21 cellular contexts compared by ENCODE assay signal in genomic region chr1:163824490-163824889, GRCh38.
DNase-seq lines count a peak whose midpoint lies in the region; ATAC-seq and TF ChIP-seq lines count a peak whose summit lies in the region.
"Had no signal": no experiment of that assay in that cellular context is flagged by ENCODE, and none has a peak within 500 bp of the region (broad histone marks: within the 10 kb centered on the region; RNA-seq: fewer than 3 reads in every experiment).

No MANE protein-coding gene starts in this region.

- no peak for TF ChIP-seq EP300 in ovary (IDR thresholded peaks at IDR 0.05)

- no peak for TF ChIP-seq CTCF in MCF 10A (IDR thresholded peaks at IDR 0.05; ENCODE audit: unreplicated experiment)
- TF ChIP-seq CTCF in breast epithelium (IDR thresholded peaks at IDR 0.05), result no peak
- no peak for TF ChIP-seq CTCF in mammary epithelial cell (conservative IDR thresholded peaks at IDR 0.05 in 1 of 2, IDR thresholded peaks at IDR 0.05 in 1 of 2; ENCODE audit: extremely low read depth in 1 of 2, insufficient read depth in 1 of 2, low read depth in 1 of 2, low read length in 2 of 2)
- no peak for TF ChIP-seq CTCF in type B pancreatic cell (conservative IDR thresholded peaks at IDR 0.05)
- no peak for TF ChIP-seq CTCF in ovary (IDR thresholded peaks at IDR 0.05)

- H3K9me3 Mint-ChIP-seq in MCF 10A (ENCODE audit: unreplicated experiment) (no peaks in the 10 kb centered on the region), type B pancreatic cell (peaks cover 5% of the 10 kb centered on the region)
- peaks cover 15% of the 10 kb centered on the region for H3K9me3 Mint-ChIP-seq in natural killer cell treated with Interleukin-12 subunit alpha and Interleukin-12 subunit beta and Interleukin-15 and Interleukin-18, amount 100 ng/mL, for 72 hours

- intact Hi-C loops in MCF 10A (cut with micrococcal nuclease) (loop anchor here (10.0 kb wide), 1 partner anchor 260 kb away; no protein-coding TSS in a partner anchor), breast epithelium (cut with DNase I; ENCODE audit: low total_unique reads) (no loop called here), mammary epithelial cell (cut with micrococcal nuclease) (loop anchor here (10.0 kb wide), 1 partner anchor 1250 kb away; no protein-coding TSS in a partner anchor), ovary (cut with DNase I) (no loop called here)

- H3K27me3 Mint-ChIP-seq in MCF 10A (ENCODE audit: insufficient read depth, unreplicated experiment), result no peaks in the 10 kb centered on the region
- H3K27me3 Mint-ChIP-seq in type B pancreatic cell, result peaks cover under 1% of the 10 kb centered on the region
- H3K27me3 Mint-ChIP-seq in natural killer cell treated with Interleukin-12 subunit alpha and Interleukin-12 subunit beta and Interleukin-15 and Interleukin-18, amount 100 ng/mL, for 72 hours, result no peaks in the 10 kb centered on the region
- H3K27me3 Mint-ChIP-seq: CD8-positive, alpha-beta memory T cell had no signal

- TF ChIP-seq POLR2A in breast epithelium (IDR thresholded peaks at IDR 0.05) (no peak), ovary (IDR thresholded peaks at IDR 0.05) (no peak)

- H3K79me2 ChIP-seq in mammary epithelial cell (ENCODE audit: insufficient read depth, low read length), result no peaks in the 10 kb centered on the region

- ATAC-seq in natural killer cell treated with Interleukin-12 subunit alpha and Interleukin-12 subunit beta and Interleukin-15 and Interleukin-18, amount 100 ng/mL, for 72 hours, result no peak
- ATAC-seq: Panc1 had no signal

- H3K4me3 ChIP-seq in breast epithelium, result no peak overlapping the region
- no peak overlapping the region for H3K4me3 ChIP-seq in mammary epithelial cell (replicated peaks in 1 of 3; ENCODE audit: insufficient read depth in 1 of 3, low read depth in 2 of 3, low read length in 3 of 3)
- H3K4me3 ChIP-seq in ovary, result no peak overlapping the region

- BruUV-seq in MCF 10A (replicated peaks; lab: Mats Ljungman, UMichigan) (no TSS peak), mammary epithelial cell (replicated peaks; lab: Mats Ljungman, UMichigan) (no TSS peak)

- no peak overlapping the region for H3K27ac ChIP-seq in breast epithelium
- H3K27ac ChIP-seq in mammary epithelial cell (ENCODE audit: insufficient read depth, low read depth, low read length), result peak overlapping the region; percentile 21
- H3K27ac ChIP-seq in ovary, result no peak overlapping the region
- H3K27ac ChIP-seq: C4-2B, KMS-11 had no signal

- H3K4me3 Mint-ChIP-seq in MCF 10A (ENCODE audit: unreplicated experiment), result no peak overlapping the region
- H3K4me3 Mint-ChIP-seq in type B pancreatic cell, result no peak overlapping the region
- H3K4me3 Mint-ChIP-seq in natural killer cell treated with Interleukin-12 subunit alpha and Interleukin-12 subunit beta and Interleukin-15 and Interleukin-18, amount 100 ng/mL, for 72 hours, result no peak overlapping the region
- H3K4me3 Mint-ChIP-seq: CD8-positive, alpha-beta memory T cell had no signal

- H3K4me2 ChIP-seq in mammary epithelial cell (ENCODE audit: insufficient read depth, low read depth, low read length), result peak overlapping the region; percentile 22

- H3K9ac ChIP-seq in mammary epithelial cell (ENCODE audit: insufficient read depth, low read length), result no peak overlapping the region
- H3K9ac ChIP-seq: KMS-11 had no signal

- H3K27ac Mint-ChIP-seq in MCF 10A (ENCODE audit: low read depth, unreplicated experiment) (peak overlapping the region; percentile 65), type B pancreatic cell (peak overlapping the region; percentile 19)
- no peak overlapping the region for H3K27ac Mint-ChIP-seq in natural killer cell treated with Interleukin-12 subunit alpha and Interleukin-12 subunit beta and Interleukin-15 and Interleukin-18, amount 100 ng/mL, for 72 hours
- H3K27ac Mint-ChIP-seq: CD8-positive, alpha-beta memory T cell had no signal

- no peaks in the 10 kb centered on the region for H4K20me1 ChIP-seq in mammary epithelial cell (ENCODE audit: insufficient read depth, low read length)

- peaks cover 8% of the 10 kb centered on the region for H3K4me1 Mint-ChIP-seq in MCF 10A (ENCODE audit: insufficient read depth, unreplicated experiment)
- no peaks in the 10 kb centered on the region for H3K4me1 Mint-ChIP-seq in type B pancreatic cell (ENCODE audit: unreplicated experiment)
- H3K4me1 Mint-ChIP-seq in natural killer cell treated with Interleukin-12 subunit alpha and Interleukin-12 subunit beta and Interleukin-15 and Interleukin-18, amount 100 ng/mL, for 72 hours (ENCODE audit: low read depth in 2 of 2), result no peaks in the 10 kb centered on the region
- H3K4me1 Mint-ChIP-seq: CD8-positive, alpha-beta memory T cell had no signal

- no peak overlapping the region for H2AFZ ChIP-seq in mammary epithelial cell (ENCODE audit: low read depth, low read length)

- DNase-seq in MCF 10A (ENCODE audit: unreplicated experiment), result no peak
- DNase-seq in breast epithelium (ENCODE audit: low spot score in 2 of 2), result no peak
- no peak for DNase-seq in mammary epithelial cell
- DNase-seq in iris pigment epithelial cell (ENCODE audit: low read depth), result peak; percentile 59
- DNase-seq in type B pancreatic cell (ENCODE audit: extremely low spot score, unreplicated experiment), result no peak
- no peak for DNase-seq in ovary
- DNase-seq in NCI-H1048 (lab: John Stamatoyannopoulos, UW), result no peak
- DNase-seq in natural killer cell treated with Interleukin-12 subunit alpha and Interleukin-12 subunit beta and Interleukin-15 and Interleukin-18, amount 100 ng/mL, for 72 hours (ENCODE audit: low spot score), result no peak
- DNase-seq: 8988T; CD8-positive, alpha-beta memory T cell; GF-D8; GOT3; NCI-H1417 treated with DMSO at 0.1 percent for 48 hours; NCI-H187; NCI-H2107; NCI-H2227 treated with DMSO at 0.1 percent for 48 hours; NCI-H524; NCI-H82 had no signal

- CTCF ChIA-PET in MCF 10A (lab: Yijun Ruan, JAX), result interaction anchor here (0.6 to 0.7 kb wide), 2 partner anchors 893 to 1000 kb away, joined by 3 to 5 read pairs; no protein-coding TSS in a partner anchor
- CTCF ChIA-PET in mammary epithelial cell (lab: Charles Lee; ENCODE audit: low non-redundant PET), result no interaction called here

- no peaks in the 10 kb centered on the region for H3K27me3 ChIP-seq in breast epithelium
- H3K27me3 ChIP-seq in mammary epithelial cell (ENCODE audit: insufficient read depth, low read length), result no peaks in the 10 kb centered on the region
- no peaks in the 10 kb centered on the region for H3K27me3 ChIP-seq in ovary

- dilution Hi-C loops in mammary epithelial cell (cut with HindIII; ENCODE audit: low sequenced_read_pairs), result no loop called here

- WGBS in mammary epithelial cell (ENCODE audit: low coverage, missing lambda C conversion rate), result 5% methylated on average over 3 of the region's 3 CpGs
- WGBS in ovary, 3 donors, result 90 to 95% (median 93%) methylated on average over 3 of the region's 3 CpGs

- H3K36me3 Mint-ChIP-seq in MCF 10A (ENCODE audit: insufficient read depth, unreplicated experiment) (no peaks in the 10 kb centered on the region), type B pancreatic cell (no peaks in the 10 kb centered on the region)
- no peaks in the 10 kb centered on the region for H3K36me3 Mint-ChIP-seq in natural killer cell treated with Interleukin-12 subunit alpha and Interleukin-12 subunit beta and Interleukin-15 and Interleukin-18, amount 100 ng/mL, for 72 hours
- H3K36me3 Mint-ChIP-seq: CD8-positive, alpha-beta memory T cell had no signal

- H3K9me3 ChIP-seq in breast epithelium (no peaks in the 10 kb centered on the region), mammary epithelial cell (replicated peaks; ENCODE audit: insufficient read depth, low read length) (no peaks in the 10 kb centered on the region), ovary (no peaks in the 10 kb centered on the region)

- in situ Hi-C loops in mammary epithelial cell (cut with MboI; ENCODE audit: low sequenced_read_pairs in 2 of 2), result no loop called here

- POLR2A ChIA-PET in MCF 10A (lab: Yijun Ruan, JAX), result no interaction called here

- H3K4me1 ChIP-seq in breast epithelium, result no peaks in the 10 kb centered on the region
- peaks cover 11% of the 10 kb centered on the region for H3K4me1 ChIP-seq in mammary epithelial cell (ENCODE audit: insufficient read depth, low read length)
- no peaks in the 10 kb centered on the region for H3K4me1 ChIP-seq in ovary (ENCODE audit: insufficient read depth)

- no peaks in the 10 kb centered on the region for H3K36me3 ChIP-seq in breast epithelium
- no peaks in the 10 kb centered on the region for H3K36me3 ChIP-seq in mammary epithelial cell (ENCODE audit: insufficient read depth, low read length)
- no peaks in the 10 kb centered on the region for H3K36me3 ChIP-seq in ovary

Comparison
In these comparisons a context has a peak if more than half of its experiments do, and no peak if none do; other contexts are left out.
1. intact Hi-C loops: an anchor here in MCF 10A (10.0 kb wide) and mammary epithelial cell (10.0 kb wide); none called in breast epithelium and ovary.
2. H3K27ac Mint-ChIP-seq: peak in MCF 10A (single experiment) and type B pancreatic cell (single experiment); none in natural killer cell treated with Interleukin-12 subunit alpha and Interleukin-12 subunit beta and Interleukin-15 and Interleukin-18, amount 100 ng/mL, for 72 hours (0 of 2).